1 cellular context compared by ENCODE assay signal in the genomic region with DNA sequence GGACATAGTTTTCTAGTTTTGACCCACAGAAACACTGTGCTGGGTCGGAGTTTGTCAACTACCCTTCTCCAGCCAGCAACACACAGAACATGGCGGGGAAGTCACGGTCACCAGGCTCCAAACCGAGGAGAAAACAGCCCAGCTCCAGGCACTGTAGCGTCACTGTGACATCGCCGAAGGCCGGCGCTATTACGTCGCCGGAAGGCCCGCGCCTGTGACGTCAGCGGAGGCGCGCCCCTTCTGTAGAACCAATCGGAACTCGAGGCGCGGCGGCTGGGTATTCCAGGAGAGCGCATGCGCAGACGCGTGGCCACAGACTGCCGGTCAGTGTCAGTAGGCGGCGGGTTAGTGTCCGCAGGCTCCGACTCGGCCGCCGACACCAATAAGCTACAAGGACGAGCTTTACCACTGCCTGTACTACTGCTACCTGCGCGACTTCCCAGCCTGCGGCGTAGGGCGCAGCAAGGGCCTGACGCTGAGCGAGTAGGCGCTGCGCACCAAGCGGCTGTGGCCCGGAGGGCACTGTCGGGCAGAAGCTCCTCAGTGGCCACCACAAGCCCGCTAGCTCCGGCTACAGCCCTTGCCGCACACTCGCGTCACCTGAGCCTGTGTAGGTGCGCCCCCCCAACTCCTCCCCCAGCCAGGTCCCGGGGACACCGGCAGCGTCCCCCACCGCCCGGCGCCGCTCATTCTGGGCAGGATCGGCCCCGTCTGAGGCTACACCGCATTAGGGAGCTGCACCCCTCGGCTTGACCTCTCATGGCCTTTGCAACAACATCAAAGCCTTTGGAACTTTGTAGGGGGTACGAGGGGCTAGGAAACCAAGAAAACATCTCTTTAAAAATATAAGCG.
A peak's percentile ranks its signal among the peaks of the same experiment; 100 is the strongest.
TF ChIP-seq lines count a peak whose summit lies in the region.

No MANE protein-coding gene starts in this region.

TF ChIP-seq in HepG2, 621 proteins besides CTCF, POLR2A, EP300 and RAD21 (continued from another document and continues in another):
- TF ChIP-seq, protein P1, sequence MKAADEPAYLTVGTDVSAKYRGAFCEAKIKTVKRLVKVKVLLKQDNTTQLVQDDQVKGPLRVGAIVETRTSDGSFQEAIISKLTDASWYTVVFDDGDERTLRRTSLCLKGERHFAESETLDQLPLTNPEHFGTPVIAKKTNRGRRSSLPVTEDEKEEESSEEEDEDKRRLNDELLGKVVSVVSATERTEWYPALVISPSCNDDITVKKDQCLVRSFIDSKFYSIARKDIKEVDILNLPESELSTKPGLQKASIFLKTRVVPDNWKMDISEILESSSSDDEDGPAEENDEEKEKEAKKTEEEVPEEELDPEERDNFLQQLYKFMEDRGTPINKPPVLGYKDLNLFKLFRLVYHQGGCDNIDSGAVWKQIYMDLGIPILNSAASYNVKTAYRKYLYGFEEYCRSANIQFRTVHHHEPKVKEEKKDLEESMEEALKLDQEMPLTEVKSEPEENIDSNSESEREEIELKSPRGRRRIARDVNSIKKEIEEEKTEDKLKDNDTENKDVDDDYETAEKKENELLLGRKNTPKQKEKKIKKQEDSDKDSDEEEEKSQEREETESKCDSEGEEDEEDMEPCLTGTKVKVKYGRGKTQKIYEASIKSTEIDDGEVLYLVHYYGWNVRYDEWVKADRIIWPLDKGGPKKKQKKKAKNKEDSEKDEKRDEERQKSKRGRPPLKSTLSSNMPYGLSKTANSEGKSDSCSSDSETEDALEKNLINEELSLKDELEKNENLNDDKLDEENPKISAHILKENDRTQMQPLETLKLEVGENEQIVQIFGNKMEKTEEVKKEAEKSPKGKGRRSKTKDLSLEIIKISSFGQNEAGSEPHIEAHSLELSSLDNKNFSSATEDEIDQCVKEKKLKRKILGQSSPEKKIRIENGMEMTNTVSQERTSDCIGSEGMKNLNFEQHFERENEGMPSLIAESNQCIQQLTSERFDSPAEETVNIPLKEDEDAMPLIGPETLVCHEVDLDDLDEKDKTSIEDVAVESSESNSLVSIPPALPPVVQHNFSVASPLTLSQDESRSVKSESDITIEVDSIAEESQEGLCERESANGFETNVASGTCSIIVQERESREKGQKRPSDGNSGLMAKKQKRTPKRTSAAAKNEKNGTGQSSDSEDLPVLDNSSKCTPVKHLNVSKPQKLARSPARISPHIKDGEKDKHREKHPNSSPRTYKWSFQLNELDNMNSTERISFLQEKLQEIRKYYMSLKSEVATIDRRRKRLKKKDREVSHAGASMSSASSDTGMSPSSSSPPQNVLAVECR (CRISPR knock-in tag; IDR thresholded peaks at IDR 0.05; ENCODE audit: borderline replicate concordance), result peak; percentile 69; the same call in 1 of the 2 replicates
- TF ChIP-seq ZSCAN31 (CRISPR knock-in tag; IDR thresholded peaks at IDR 0.05; ENCODE audit: low read depth), result peak; percentile 83
- TF ChIP-seq, protein P2, sequence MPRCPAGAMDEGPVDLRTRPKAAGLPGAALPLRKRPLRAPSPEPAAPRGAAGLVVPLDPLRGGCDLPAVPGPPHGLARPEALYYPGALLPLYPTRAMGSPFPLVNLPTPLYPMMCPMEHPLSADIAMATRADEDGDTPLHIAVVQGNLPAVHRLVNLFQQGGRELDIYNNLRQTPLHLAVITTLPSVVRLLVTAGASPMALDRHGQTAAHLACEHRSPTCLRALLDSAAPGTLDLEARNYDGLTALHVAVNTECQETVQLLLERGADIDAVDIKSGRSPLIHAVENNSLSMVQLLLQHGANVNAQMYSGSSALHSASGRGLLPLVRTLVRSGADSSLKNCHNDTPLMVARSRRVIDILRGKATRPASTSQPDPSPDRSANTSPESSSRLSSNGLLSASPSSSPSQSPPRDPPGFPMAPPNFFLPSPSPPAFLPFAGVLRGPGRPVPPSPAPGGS (CRISPR knock-in tag; IDR thresholded peaks at IDR 0.05), result peak; percentile 70; the same call in 1 of the 2 replicates
- TF ChIP-seq TMF1 (CRISPR knock-in tag; IDR thresholded peaks at IDR 0.05; ENCODE audit: low read depth), result no peak
- peak; percentile 89; the same call in 1 of the 2 replicates for TF ChIP-seq ZNF563 (CRISPR knock-in tag; IDR thresholded peaks at IDR 0.05)
- TF ChIP-seq ZEB1 (IDR thresholded peaks at IDR 0.05; ENCODE audit: insufficient replicate concordance, low read depth), result no peak
- TF ChIP-seq PHF8 (CRISPR knock-in tag; IDR thresholded peaks at IDR 0.05), result peak; percentile 83
- no peak; the same call in 1 of the 2 replicates for TF ChIP-seq CCDC6 (CRISPR knock-in tag; IDR thresholded peaks at IDR 0.05)
- no peak for TF ChIP-seq CHCHD3 (CRISPR knock-in tag; IDR thresholded peaks at IDR 0.05)
- no peak for TF ChIP-seq STAT5B (CRISPR knock-in tag; IDR thresholded peaks at IDR 0.05)
- TF ChIP-seq, protein P3, sequence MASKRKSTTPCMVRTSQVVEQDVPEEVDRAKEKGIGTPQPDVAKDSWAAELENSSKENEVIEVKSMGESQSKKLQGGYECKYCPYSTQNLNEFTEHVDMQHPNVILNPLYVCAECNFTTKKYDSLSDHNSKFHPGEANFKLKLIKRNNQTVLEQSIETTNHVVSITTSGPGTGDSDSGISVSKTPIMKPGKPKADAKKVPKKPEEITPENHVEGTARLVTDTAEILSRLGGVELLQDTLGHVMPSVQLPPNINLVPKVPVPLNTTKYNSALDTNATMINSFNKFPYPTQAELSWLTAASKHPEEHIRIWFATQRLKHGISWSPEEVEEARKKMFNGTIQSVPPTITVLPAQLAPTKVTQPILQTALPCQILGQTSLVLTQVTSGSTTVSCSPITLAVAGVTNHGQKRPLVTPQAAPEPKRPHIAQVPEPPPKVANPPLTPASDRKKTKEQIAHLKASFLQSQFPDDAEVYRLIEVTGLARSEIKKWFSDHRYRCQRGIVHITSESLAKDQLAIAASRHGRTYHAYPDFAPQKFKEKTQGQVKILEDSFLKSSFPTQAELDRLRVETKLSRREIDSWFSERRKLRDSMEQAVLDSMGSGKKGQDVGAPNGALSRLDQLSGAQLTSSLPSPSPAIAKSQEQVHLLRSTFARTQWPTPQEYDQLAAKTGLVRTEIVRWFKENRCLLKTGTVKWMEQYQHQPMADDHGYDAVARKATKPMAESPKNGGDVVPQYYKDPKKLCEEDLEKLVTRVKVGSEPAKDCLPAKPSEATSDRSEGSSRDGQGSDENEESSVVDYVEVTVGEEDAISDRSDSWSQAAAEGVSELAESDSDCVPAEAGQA (IDR thresholded peaks at IDR 0.05; ENCODE audit: low read depth), result peak; percentile 99
- TF ChIP-seq, protein P3 (CRISPR knock-in tag; IDR thresholded peaks at IDR 0.05; ENCODE audit: borderline replicate concordance), result no peak
- TF ChIP-seq, protein P4, sequence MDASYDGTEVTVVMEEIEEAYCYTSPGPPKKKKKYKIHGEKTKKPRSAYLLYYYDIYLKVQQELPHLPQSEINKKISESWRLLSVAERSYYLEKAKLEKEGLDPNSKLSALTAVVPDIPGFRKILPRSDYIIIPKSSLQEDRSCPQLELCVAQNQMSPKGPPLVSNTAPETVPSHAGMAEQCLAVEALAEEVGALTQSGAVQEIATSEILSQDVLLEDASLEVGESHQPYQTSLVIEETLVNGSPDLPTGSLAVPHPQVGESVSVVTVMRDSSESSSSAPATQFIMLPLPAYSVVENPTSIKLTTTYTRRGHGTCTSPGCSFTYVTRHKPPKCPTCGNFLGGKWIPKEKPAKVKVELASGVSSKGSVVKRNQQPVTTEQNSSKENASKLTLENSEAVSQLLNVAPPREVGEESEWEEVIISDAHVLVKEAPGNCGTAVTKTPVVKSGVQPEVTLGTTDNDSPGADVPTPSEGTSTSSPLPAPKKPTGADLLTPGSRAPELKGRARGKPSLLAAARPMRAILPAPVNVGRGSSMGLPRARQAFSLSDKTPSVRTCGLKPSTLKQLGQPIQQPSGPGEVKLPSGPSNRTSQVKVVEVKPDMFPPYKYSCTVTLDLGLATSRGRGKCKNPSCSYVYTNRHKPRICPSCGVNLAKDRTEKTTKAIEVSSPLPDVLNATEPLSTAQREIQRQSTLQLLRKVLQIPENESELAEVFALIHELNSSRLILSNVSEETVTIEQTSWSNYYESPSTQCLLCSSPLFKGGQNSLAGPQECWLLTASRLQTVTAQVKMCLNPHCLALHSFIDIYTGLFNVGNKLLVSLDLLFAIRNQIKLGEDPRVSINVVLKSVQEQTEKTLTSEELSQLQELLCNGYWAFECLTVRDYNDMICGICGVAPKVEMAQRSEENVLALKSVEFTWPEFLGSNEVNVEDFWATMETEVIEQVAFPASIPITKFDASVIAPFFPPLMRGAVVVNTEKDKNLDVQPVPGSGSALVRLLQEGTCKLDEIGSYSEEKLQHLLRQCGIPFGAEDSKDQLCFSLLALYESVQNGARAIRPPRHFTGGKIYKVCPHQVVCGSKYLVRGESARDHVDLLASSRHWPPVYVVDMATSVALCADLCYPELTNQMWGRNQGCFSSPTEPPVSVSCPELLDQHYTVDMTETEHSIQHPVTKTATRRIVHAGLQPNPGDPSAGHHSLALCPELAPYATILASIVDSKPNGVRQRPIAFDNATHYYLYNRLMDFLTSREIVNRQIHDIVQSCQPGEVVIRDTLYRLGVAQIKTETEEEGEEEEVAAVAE (CRISPR knock-in tag; IDR thresholded peaks at IDR 0.05; ENCODE audit: borderline replicate concordance), result peak; percentile 66; the same call in 1 of the 2 replicates
- TF ChIP-seq ZNF24 (IDR thresholded peaks at IDR 0.05), result no peak
- TF ChIP-seq, protein P5, sequence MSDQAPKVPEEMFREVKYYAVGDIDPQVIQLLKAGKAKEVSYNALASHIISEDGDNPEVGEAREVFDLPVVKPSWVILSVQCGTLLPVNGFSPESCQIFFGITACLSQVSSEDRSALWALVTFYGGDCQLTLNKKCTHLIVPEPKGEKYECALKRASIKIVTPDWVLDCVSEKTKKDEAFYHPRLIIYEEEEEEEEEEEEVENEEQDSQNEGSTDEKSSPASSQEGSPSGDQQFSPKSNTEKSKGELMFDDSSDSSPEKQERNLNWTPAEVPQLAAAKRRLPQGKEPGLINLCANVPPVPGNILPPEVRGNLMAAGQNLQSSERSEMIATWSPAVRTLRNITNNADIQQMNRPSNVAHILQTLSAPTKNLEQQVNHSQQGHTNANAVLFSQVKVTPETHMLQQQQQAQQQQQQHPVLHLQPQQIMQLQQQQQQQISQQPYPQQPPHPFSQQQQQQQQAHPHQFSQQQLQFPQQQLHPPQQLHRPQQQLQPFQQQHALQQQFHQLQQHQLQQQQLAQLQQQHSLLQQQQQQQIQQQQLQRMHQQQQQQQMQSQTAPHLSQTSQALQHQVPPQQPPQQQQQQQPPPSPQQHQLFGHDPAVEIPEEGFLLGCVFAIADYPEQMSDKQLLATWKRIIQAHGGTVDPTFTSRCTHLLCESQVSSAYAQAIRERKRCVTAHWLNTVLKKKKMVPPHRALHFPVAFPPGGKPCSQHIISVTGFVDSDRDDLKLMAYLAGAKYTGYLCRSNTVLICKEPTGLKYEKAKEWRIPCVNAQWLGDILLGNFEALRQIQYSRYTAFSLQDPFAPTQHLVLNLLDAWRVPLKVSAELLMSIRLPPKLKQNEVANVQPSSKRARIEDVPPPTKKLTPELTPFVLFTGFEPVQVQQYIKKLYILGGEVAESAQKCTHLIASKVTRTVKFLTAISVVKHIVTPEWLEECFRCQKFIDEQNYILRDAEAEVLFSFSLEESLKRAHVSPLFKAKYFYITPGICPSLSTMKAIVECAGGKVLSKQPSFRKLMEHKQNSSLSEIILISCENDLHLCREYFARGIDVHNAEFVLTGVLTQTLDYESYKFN (CRISPR knock-in tag; conservative IDR thresholded peaks at IDR 0.05), result 0 out of 2 replicates have a peak, but pooled peaks have one; percentile 10
- no peak for TF ChIP-seq ZNF570 (CRISPR knock-in tag; IDR thresholded peaks at IDR 0.05; ENCODE audit: borderline replicate concordance)
- TF ChIP-seq ZNF468 (CRISPR knock-in tag; IDR thresholded peaks at IDR 0.05), result no peak
- TF ChIP-seq HNF4G (IDR thresholded peaks at IDR 0.05; ENCODE audit: borderline replicate concordance, low read depth, low read length), result no peak
- TF ChIP-seq HNF4G (CRISPR knock-in tag; IDR thresholded peaks at IDR 0.05; ENCODE audit: borderline replicate concordance, low read depth), result no peak
- no peak for TF ChIP-seq HES4 (CRISPR knock-in tag; IDR thresholded peaks at IDR 0.05; ENCODE audit: borderline replicate concordance)
- TF ChIP-seq RFXANK (CRISPR knock-in tag; IDR thresholded peaks at IDR 0.05), result no peak; the same call in 1 of the 2 replicates
- no peak for TF ChIP-seq ZNF343 (CRISPR knock-in tag; IDR thresholded peaks at IDR 0.05)
- TF ChIP-seq CAMTA2 (CRISPR knock-in tag; IDR thresholded peaks at IDR 0.05; ENCODE audit: borderline replicate concordance), result no peak
- no peak for TF ChIP-seq GTF3A (CRISPR knock-in tag; conservative IDR thresholded peaks at IDR 0.05)
- peak; percentile 63; the same call in 1 of the 2 replicates for TF ChIP-seq SNAI1 (CRISPR knock-in tag; IDR thresholded peaks at IDR 0.05; ENCODE audit: borderline replicate concordance)
- TF ChIP-seq, protein P6, sequence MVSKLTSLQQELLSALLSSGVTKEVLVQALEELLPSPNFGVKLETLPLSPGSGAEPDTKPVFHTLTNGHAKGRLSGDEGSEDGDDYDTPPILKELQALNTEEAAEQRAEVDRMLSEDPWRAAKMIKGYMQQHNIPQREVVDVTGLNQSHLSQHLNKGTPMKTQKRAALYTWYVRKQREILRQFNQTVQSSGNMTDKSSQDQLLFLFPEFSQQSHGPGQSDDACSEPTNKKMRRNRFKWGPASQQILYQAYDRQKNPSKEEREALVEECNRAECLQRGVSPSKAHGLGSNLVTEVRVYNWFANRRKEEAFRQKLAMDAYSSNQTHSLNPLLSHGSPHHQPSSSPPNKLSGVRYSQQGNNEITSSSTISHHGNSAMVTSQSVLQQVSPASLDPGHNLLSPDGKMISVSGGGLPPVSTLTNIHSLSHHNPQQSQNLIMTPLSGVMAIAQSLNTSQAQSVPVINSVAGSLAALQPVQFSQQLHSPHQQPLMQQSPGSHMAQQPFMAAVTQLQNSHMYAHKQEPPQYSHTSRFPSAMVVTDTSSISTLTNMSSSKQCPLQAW (CRISPR knock-in tag; IDR thresholded peaks at IDR 0.05), result no peak; the same call in 1 of the 2 replicates
- no peak for TF ChIP-seq ZNF7 (CRISPR knock-in tag; IDR thresholded peaks at IDR 0.05)
- peak; percentile 73 for TF ChIP-seq ZNF772 (CRISPR knock-in tag; IDR thresholded peaks at IDR 0.05)
- TF ChIP-seq GFI1 (CRISPR knock-in tag; IDR thresholded peaks at IDR 0.05; ENCODE audit: borderline replicate concordance), result 0 out of 2 replicates have a peak, but pooled peaks have one; percentile 36
- TF ChIP-seq FIP1L1 (IDR thresholded peaks at IDR 0.05; ENCODE audit: borderline replicate concordance, insufficient read depth, low read depth, low read length), result no peak
- no peak for TF ChIP-seq HNRNPK (IDR thresholded peaks at IDR 0.05; ENCODE audit: low read depth, low read length, poor library complexity, severe bottlenecking)
- TF ChIP-seq SP140L (CRISPR knock-in tag; IDR thresholded peaks at IDR 0.05; ENCODE audit: borderline replicate concordance), result no peak
- no peak for TF ChIP-seq NKX3-1 (CRISPR knock-in tag; IDR thresholded peaks at IDR 0.05)
- TF ChIP-seq BORCS8-MEF2B (CRISPR knock-in tag; IDR thresholded peaks at IDR 0.05), result no peak; the same call in 1 of the 2 replicates
